In the genomic region with DNA sequence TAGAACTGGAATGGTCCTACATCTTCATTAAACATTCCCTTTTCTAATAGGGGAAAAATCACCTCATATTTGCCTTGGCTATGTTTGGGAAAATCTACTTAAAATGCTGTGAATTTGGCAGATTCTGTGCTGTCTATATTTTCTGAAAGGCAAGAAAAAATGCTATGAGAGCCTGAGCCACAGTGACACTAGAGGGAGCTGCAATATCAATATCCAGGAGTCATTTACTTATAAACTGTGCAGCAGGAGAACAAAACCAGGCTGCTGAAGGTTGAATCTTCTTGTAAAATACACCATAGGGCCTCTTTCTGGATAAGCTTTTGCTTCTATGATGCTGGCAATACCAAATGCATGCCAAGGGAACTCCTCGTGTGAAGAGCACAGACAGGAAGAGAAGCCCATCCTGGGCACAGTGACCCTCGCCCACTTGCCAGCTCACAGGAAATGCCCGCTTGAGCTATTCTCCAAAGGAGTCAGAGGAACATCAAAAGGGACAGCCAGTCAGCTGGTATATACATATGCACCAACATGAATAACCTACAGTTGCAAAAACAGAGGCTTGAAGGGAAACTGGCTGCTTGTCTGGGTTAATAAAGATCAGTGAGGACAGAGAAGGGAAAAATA, we compare ENCODE assay signal across 8 cellular contexts. TPM values are rescaled to one million over a fixed set of nuclear protein-coding genes. Genes with fewer than 3 reads are reported as not detected.
DNase-seq lines count a peak whose midpoint lies in the region; ATAC-seq, FAIRE-seq and TF ChIP-seq lines count a peak whose summit lies in the region.

No MANE protein-coding gene starts in this region.

- H3K27ac ChIP-seq in OCI-LY1 (ENCODE audit: low read depth, low read length, poor library complexity, severe bottlenecking) (no peak overlapping the region), smooth muscle cell (ENCODE audit: low read depth) (no peak overlapping the region)

- no peak for TF ChIP-seq POLR2A in GM12892 (IDR thresholded peaks at IDR 0.05; ENCODE audit: low read depth, low read length)

- H3K79me2 ChIP-seq in OCI-LY1 (ENCODE audit: insufficient read depth, low read length) (no peaks in the 10 kb centered on the region), smooth muscle cell (ENCODE audit: low read depth) (peaks cover 7% of the 10 kb centered on the region)

- H3F3A ChIP-seq in OCI-LY1 (ENCODE audit: insufficient read depth, low read length) = no peaks in the 10 kb centered on the region
- H3F3A ChIP-seq in smooth muscle cell (ENCODE audit: low read depth) = no peaks in the 10 kb centered on the region

- FAIRE-seq in GM12892 (lab: Jason Lieb, UNC) = no peak

- 64% methylated on average over 3 of the region's 3 CpGs for WGBS in smooth muscle cell (ENCODE audit: low lambda C conversion rate)

- no peaks in the 10 kb centered on the region for H3K9me2 ChIP-seq in OCI-LY1 (ENCODE audit: low read depth, low read length)

- H2AFZ ChIP-seq in OCI-LY1 (ENCODE audit: low read length) (no peak overlapping the region), smooth muscle cell (ENCODE audit: low read depth) (no peak overlapping the region)

- H4K20me1 ChIP-seq in OCI-LY1 (ENCODE audit: insufficient read depth, low read length) (no peaks in the 10 kb centered on the region; the same call in 1 of the 2 replicates), smooth muscle cell (ENCODE audit: low read depth) (peaks cover 21% of the 10 kb centered on the region)

- DNase-seq in DMS 273 treated with DMSO at 0.1 percent for 48 hours (lab: John Stamatoyannopoulos, UW) (peak; percentile 16), HS-5 (ENCODE audit: low read depth) (peak; percentile 36), astrocyte of the spinal cord (ENCODE audit: low read depth, low spot score) (peak; percentile 81), hepatic stellate cell (ENCODE audit: low spot score) (peak; percentile 46), smooth muscle cell (lab: John Stamatoyannopoulos, UW; ENCODE audit: unreplicated experiment) (no peak), GM12892 (ENCODE audit: insufficient read length) (no peak)

- H3K9me3 ChIP-seq in OCI-LY1 (ENCODE audit: low read length) (no peaks in the 10 kb centered on the region), smooth muscle cell (replicated peaks; ENCODE audit: low read depth) (no peaks in the 10 kb centered on the region)

- H3K4me2 ChIP-seq in OCI-LY1 (ENCODE audit: low read length) (no peak overlapping the region), smooth muscle cell (no peak overlapping the region)

- H3K4me3 ChIP-seq in OCI-LY1 (ENCODE audit: low read depth, low read length, poor library complexity, severe bottlenecking) (no peak overlapping the region), astrocyte of the spinal cord (ENCODE audit: low read depth, low read length) (no peak overlapping the region), smooth muscle cell (no peak overlapping the region)

- H3K9ac ChIP-seq in OCI-LY1 (ENCODE audit: low read length) (no peak overlapping the region), smooth muscle cell (ENCODE audit: low read depth) (no peak overlapping the region)

- TF ChIP-seq CTCF in OCI-LY1 (IDR thresholded peaks at IDR 0.05; ENCODE audit: low read length) (peak; percentile 88), astrocyte of the spinal cord (IDR thresholded peaks at IDR 0.05; ENCODE audit: low read depth, low read length) (peak; percentile 87), smooth muscle cell (IDR thresholded peaks at IDR 0.05; ENCODE audit: borderline replicate concordance, insufficient read depth, poor library complexity, severe bottlenecking) (peak; percentile 84)

- ATAC-seq in GM21447 (IDR thresholded peaks at IDR 0.05; ENCODE audit: unreplicated experiment) = no peak

- in situ Hi-C loops in astrocyte of the spinal cord (cut with HindIII; ENCODE audit: low sequenced_read_pairs) = no loop called here

- H3K36me3 ChIP-seq in OCI-LY1 (ENCODE audit: insufficient read depth, low read length) (no peaks in the 10 kb centered on the region), smooth muscle cell (ENCODE audit: low read depth) (no peaks in the 10 kb centered on the region)

- no peaks in the 10 kb centered on the region for H3K27me3 ChIP-seq in OCI-LY1 (ENCODE audit: insufficient read depth, low read length)
- H3K27me3 ChIP-seq in smooth muscle cell (ENCODE audit: low read depth) = no peaks in the 10 kb centered on the region

- no peaks in the 10 kb centered on the region for H3K4me1 ChIP-seq in OCI-LY1 (ENCODE audit: insufficient read depth, low read length, severe bottlenecking)
- no peaks in the 10 kb centered on the region for H3K4me1 ChIP-seq in smooth muscle cell (ENCODE audit: low read depth)

RNA-seq across cellular contexts. Expression of a gene that starts 48.0 kb away (rescaled TPM):
- total RNA-seq in smooth muscle cell = 263 and 276 TPM in 2 replicates
- polyA plus RNA-seq in smooth muscle cell = 238 and 257 TPM in 2 replicates
- polyA plus RNA-seq in GM12892 (2012; ENCODE audit: missing spikeins) = 42.1 TPM

Comparison
In these comparisons a context has a peak if more than half of its experiments do, and no peak if none do; other contexts are left out.
1. DNase-seq: peak in DMS 273 treated with DMSO at 0.1 percent for 48 hours (single experiment), HS-5 (single experiment), astrocyte of the spinal cord (single experiment) and hepatic stellate cell (single experiment); none in smooth muscle cell (single experiment) and GM12892 (single experiment).
2. Peak in every context shown above with its lines, with median percentiles within 50 percentile points of each other: CTCF ChIP-seq.